In genomic region chr9:41232326-41232725, GRCh38 we compare ENCODE assay signal across 7 cellular contexts. TPM values are rescaled to one million over a fixed set of nuclear protein-coding genes. Genes with fewer than 3 reads are reported as not detected.
A peak's percentile ranks its signal among the peaks of the same experiment; 100 is the strongest.
DNase-seq lines count a peak whose midpoint lies in the region; ATAC-seq and TF ChIP-seq lines count a peak whose summit lies in the region.
"Not testable (repeated sequence)": the region's sequence is repeated elsewhere in the genome, so short reads cannot be mapped to it uniquely, and the experiment has no call there.

No MANE protein-coding gene starts in this region.

- WGBS in spleen, 5 donors = 79 to 88% (median 82%) methylated on average over 10 of the region's 10 CpGs

- peak; percentile 3 for DNase-seq in NB4 (ENCODE audit: low read depth)
- peak; percentile 61 for DNase-seq in activated CD4-positive, alpha-beta T cell treated with anti-CD3 and anti-CD28 coated beads, Interleukin-2, amount 10 ng/mL, durations not matched to agents 24 days and 14 days
- DNase-seq in astrocyte of the spinal cord (ENCODE audit: low read depth, low spot score) = peak; percentile 0
- DNase-seq in glomerular visceral epithelial cell (ENCODE audit: extremely low spot score) = peak; percentile 6
- peak; percentile 54 for DNase-seq in islet precursor cell
- peak; percentile 7 to 52 (median 22) for DNase-seq in mucosa of descending colon
- DNase-seq in spleen = peak; percentile 80

- H3K27me3 Mint-ChIP-seq in activated CD4-positive, alpha-beta T cell treated with anti-CD3 and anti-CD28 coated beads, Interleukin-2, amount 10 ng/mL, durations not matched to agents 24 days and 14 days = not testable (repeated sequence)

- not testable (repeated sequence) for TF ChIP-seq POLR2A in NB4 (IDR thresholded peaks at IDR 0.05; ENCODE audit: extremely low read depth, insufficient read length); spleen (IDR thresholded peaks at IDR 0.05)

- peaks cover 11% of the 10 kb centered on the region for H3K9me3 Mint-ChIP-seq in activated CD4-positive, alpha-beta T cell treated with anti-CD3 and anti-CD28 coated beads, Interleukin-2, amount 10 ng/mL, durations not matched to agents 24 days and 14 days

- ATAC-seq in mucosa of descending colon = peak; percentile 24

- intact Hi-C loops in activated CD4-positive, alpha-beta T cell treated with anti-CD3 and anti-CD28 coated beads, Interleukin-2, amount 10 ng/mL, durations not matched to agents 24 days and 14 days (cut with micrococcal nuclease); mucosa of descending colon (cut with DNase I, micrococcal nuclease); spleen (cut with DNase I; ENCODE audit: low total_unique reads): not testable (repeated sequence)

- H3K27ac Mint-ChIP-seq in activated CD4-positive, alpha-beta T cell treated with anti-CD3 and anti-CD28 coated beads, Interleukin-2, amount 10 ng/mL, durations not matched to agents 24 days and 14 days = not testable (repeated sequence)

- H3K4me1 ChIP-seq in mucosa of descending colon (ENCODE audit: low read depth); spleen: not testable (repeated sequence)

- H3K27ac ChIP-seq in spleen = not testable (repeated sequence)

- H3K4me3 ChIP-seq in NB4 (ENCODE audit: low read depth, low read length); astrocyte of the spinal cord (ENCODE audit: low read depth, low read length); mucosa of descending colon; spleen: not testable (repeated sequence)

- not testable (repeated sequence) for H3K36me3 ChIP-seq in mucosa of descending colon (ENCODE audit: low read depth); spleen

- H3K4me3 Mint-ChIP-seq in activated CD4-positive, alpha-beta T cell treated with anti-CD3 and anti-CD28 coated beads, Interleukin-2, amount 10 ng/mL, durations not matched to agents 24 days and 14 days = not testable (repeated sequence)

- in situ Hi-C loops in astrocyte of the spinal cord (cut with HindIII; ENCODE audit: low sequenced_read_pairs) = not testable (repeated sequence)

- not testable (repeated sequence) for H3K4me1 Mint-ChIP-seq in activated CD4-positive, alpha-beta T cell treated with anti-CD3 and anti-CD28 coated beads, Interleukin-2, amount 10 ng/mL, durations not matched to agents 24 days and 14 days

- H3K27me3 ChIP-seq in spleen (replicated peaks in 1 of 7) = not testable (repeated sequence)

- H3K36me3 Mint-ChIP-seq in activated CD4-positive, alpha-beta T cell treated with anti-CD3 and anti-CD28 coated beads, Interleukin-2, amount 10 ng/mL, durations not matched to agents 24 days and 14 days (ENCODE audit: low read depth) = not testable (repeated sequence)

- TF ChIP-seq CTCF in NB4 (IDR thresholded peaks at IDR 0.05; ENCODE audit: low read depth, low read length); astrocyte of the spinal cord (IDR thresholded peaks at IDR 0.05; ENCODE audit: low read depth, low read length); mucosa of descending colon (IDR thresholded peaks at IDR 0.05); spleen (IDR thresholded peaks at IDR 0.05 in 8 of 11, conservative IDR thresholded peaks at IDR 0.05 in 3 of 11): not testable (repeated sequence)

- H3K9me3 ChIP-seq in mucosa of descending colon (peaks cover 48% of the 10 kb centered on the region), spleen (peaks cover 0 to 54% (median 30%) of the 10 kb centered on the region in 8 donors)

RNA-seq across cellular contexts. Expression of gene ZNG1F, which starts 43.2 kb away (rescaled TPM):
- total RNA-seq in activated CD4-positive, alpha-beta T cell treated with anti-CD3 and anti-CD28 coated beads, Interleukin-2, amount 10 ng/mL, durations not matched to agents 24 days and 14 days = 10.2 and 14.8 TPM in 2 replicates
- total RNA-seq in mucosa of descending colon (10 to 100 TPM in 2 of 3 donors, 1 to 10 TPM in 1; 7.4 to 14.2 (median 10.8) TPM), spleen (10 to 100 TPM in 6 of 7 donors, 1 to 10 TPM in 1; 5.7 to 23.7 (median 17.6) TPM)
- polyA plus RNA-seq in spleen = 10 to 100 TPM; 21.2 to 47.4 (median 21.3) TPM

Comparison
In these comparisons a context has a peak if more than half of its experiments do, and no peak if none do; other contexts are left out.
1. DNase-seq: peak in every context shown above with its lines; median percentile 80 in spleen; 61 in activated CD4-positive, alpha-beta T cell treated with anti-CD3 and anti-CD28 coated beads, Interleukin-2, amount 10 ng/mL, durations not matched to agents 24 days and 14 days; 54 in islet precursor cell; 22 in mucosa of descending colon; 6 in glomerular visceral epithelial cell; 3 in NB4; 0 in astrocyte of the spinal cord.